Comparison of ENCODE assay signal across 8 cellular contexts in the genomic region with DNA sequence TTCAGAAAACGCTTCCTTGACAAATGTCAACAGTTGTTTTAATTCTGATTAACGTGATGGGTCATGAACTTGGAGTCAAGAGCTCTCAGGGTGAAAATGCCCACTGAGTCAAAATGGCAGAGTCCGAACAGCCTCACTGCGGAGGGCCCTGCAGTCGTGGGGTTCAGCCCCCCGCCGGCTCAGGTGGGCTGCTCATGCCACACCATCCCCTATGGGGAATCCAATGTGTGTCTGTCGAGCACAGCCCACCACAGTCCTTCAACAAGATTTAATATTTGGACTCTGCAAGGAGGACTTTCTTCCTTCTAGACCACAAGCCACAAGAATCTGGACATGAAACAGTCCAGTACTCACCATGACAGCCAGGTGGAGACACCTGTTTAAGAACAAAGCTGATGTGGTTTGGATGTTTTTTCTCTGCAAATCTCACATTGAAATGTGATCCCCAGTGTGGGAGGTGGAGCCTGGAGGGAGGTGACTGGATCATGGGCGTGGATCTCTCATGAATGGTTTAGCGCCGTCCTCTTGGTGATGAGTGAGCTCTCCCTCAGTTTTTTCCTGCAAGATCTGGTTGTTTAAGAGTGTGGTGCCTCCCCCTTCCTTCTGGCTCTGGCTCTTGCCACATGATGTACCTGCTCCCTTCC.
DNase-seq lines count a peak whose midpoint lies in the region; ATAC-seq and TF ChIP-seq lines count a peak whose summit lies in the region.

No MANE protein-coding gene starts in this region.

- WGBS in sigmoid colon, 2 donors = 50 to 55% methylated on average over 11 of the region's 11 CpGs

- ATAC-seq in esophagus mucosa = peak; percentile 90
- ATAC-seq in GM21723 (IDR thresholded peaks at IDR 0.05; ENCODE audit: unreplicated experiment) = no peak
- no peak for ATAC-seq in GM18861 (IDR thresholded peaks at IDR 0.05; ENCODE audit: unreplicated experiment)

- H3K27me3 ChIP-seq in sigmoid colon = no peaks in the 10 kb centered on the region

- H3K4me1 ChIP-seq in sigmoid colon = peaks cover 0 to 19% (median 11%) of the 10 kb centered on the region in 4 donors

- peak; percentile 62 for DNase-seq in NCI-H748 (lab: John Stamatoyannopoulos, UW; ENCODE audit: unreplicated experiment)
- no peak for DNase-seq in NCI-H748 treated with DMSO at 0.1 percent for 48 hours (lab: John Stamatoyannopoulos, UW)
- DNase-seq in NCI-H345 treated with DMSO at 0.1 percent for 48 hours (lab: John Stamatoyannopoulos, UW; ENCODE audit: unreplicated experiment) = peak; percentile 19
- peak; percentile 36 for DNase-seq in sigmoid colon
- no peak for DNase-seq in activated gamma-delta T cell treated with Interleukin-2 at 50 U/mL for 16 hours

- no peak for TF ChIP-seq CTCF in sigmoid colon (IDR thresholded peaks at IDR 0.05)

- TF ChIP-seq EP300 in sigmoid colon (IDR thresholded peaks at IDR 0.05) = no peak

- no peaks in the 10 kb centered on the region for H3K9me3 ChIP-seq in sigmoid colon

- H3K27ac ChIP-seq in sigmoid colon = no peak overlapping the region

- no peak overlapping the region for H3K4me3 ChIP-seq in sigmoid colon

- H3K36me3 ChIP-seq in sigmoid colon = no peaks in the 10 kb centered on the region

- no peak for TF ChIP-seq POLR2A in sigmoid colon (IDR thresholded peaks at IDR 0.05)

- intact Hi-C loops in sigmoid colon (cut with DNase I) = no loop called here

Comparison
In these comparisons a context has a peak if more than half of its experiments do, and no peak if none do; other contexts are left out.
1. DNase-seq: peak in NCI-H748 (single experiment), NCI-H345 treated with DMSO at 0.1 percent for 48 hours (single experiment) and sigmoid colon (single experiment); none in NCI-H748 treated with DMSO at 0.1 percent for 48 hours (single experiment) and activated gamma-delta T cell treated with Interleukin-2 at 50 U/mL for 16 hours (single experiment).